In genomic region chr7:151716339-151716722, GRCh38 we compare ENCODE assay signal across 33 cellular contexts.
A peak's percentile ranks its signal among the peaks of the same experiment; 100 is the strongest.
DNase-seq lines count a peak whose midpoint lies in the region; ATAC-seq, FAIRE-seq and TF ChIP-seq lines count a peak whose summit lies in the region.
"Had no signal": no experiment of that assay in that cellular context is flagged by ENCODE, and none has a peak within 500 bp of the region (broad histone marks: within the 10 kb centered on the region; RNA-seq: fewer than 3 reads in every experiment).

No MANE protein-coding gene starts in this region.

- no peak overlapping the region for H3K4me3 ChIP-seq in breast epithelium
- H3K4me3 ChIP-seq in right atrium auricular region, result no peak overlapping the region
- no peak overlapping the region for H3K4me3 ChIP-seq in lung
- H3K4me3 ChIP-seq: cardiac muscle cell, esophagus muscularis mucosa had no signal

- TF ChIP-seq POLR2A in breast epithelium (IDR thresholded peaks at IDR 0.05), result no peak
- no peak for TF ChIP-seq POLR2A in H54 (IDR thresholded peaks at IDR 0.05; ENCODE audit: low read depth, low read length)
- TF ChIP-seq POLR2A in GM18505 (IDR thresholded peaks at IDR 0.05; ENCODE audit: borderline replicate concordance, extremely low read depth, insufficient read depth, insufficient read length), result no peak

- no peaks in the 10 kb centered on the region for H3K36me3 ChIP-seq in breast epithelium
- H3K36me3 ChIP-seq in right atrium auricular region, result peaks cover 11% of the 10 kb centered on the region
- no peaks in the 10 kb centered on the region for H3K36me3 ChIP-seq in lung (ENCODE audit: control insufficient read depth in 2 of 2, insufficient read depth in 2 of 2, low read length in 2 of 2)
- H3K36me3 ChIP-seq: cardiac muscle cell, esophagus muscularis mucosa had no signal

- no peaks in the 10 kb centered on the region for H3K9me3 Mint-ChIP-seq in MCF 10A (ENCODE audit: unreplicated experiment)
- H3K9me3 Mint-ChIP-seq in type B pancreatic cell, result no peaks in the 10 kb centered on the region
- H3K9me3 Mint-ChIP-seq: activated B cell treated with CpG ODN at 0.5 μM for 24 hours; activated naive CD8-positive, alpha-beta T cell treated with anti-CD3 and anti-CD28 coated beads, Interleukin-2, amount 10 ng/mL, durations not matched to agents 7 days and 5 days; activated T-cell treated with anti-CD3 and anti-CD28 coated beads, Interleukin-2, amount 50 U/mL, for 24 hours; CD4-positive, alpha-beta T cell; dendritic cell treated with granulocyte-macrophage colony-stimulating factor and Interleukin-4, amounts not matched to agents 40 ng/mL and 50 ng/mL, for 4 days; mesothelial cell of epicardium; naive thymus-derived CD8-positive, alpha-beta T cell had no signal

- H3K27me3 Mint-ChIP-seq in MCF 10A (ENCODE audit: insufficient read depth, unreplicated experiment) (no peaks in the 10 kb centered on the region), type B pancreatic cell (no peaks in the 10 kb centered on the region)
- H3K27me3 Mint-ChIP-seq: activated B cell treated with CpG ODN at 0.5 μM for 24 hours; activated naive CD8-positive, alpha-beta T cell treated with anti-CD3 and anti-CD28 coated beads, Interleukin-2, amount 10 ng/mL, durations not matched to agents 7 days and 5 days; activated T-cell treated with anti-CD3 and anti-CD28 coated beads, Interleukin-2, amount 50 U/mL, for 24 hours; CD4-positive, alpha-beta T cell; dendritic cell treated with granulocyte-macrophage colony-stimulating factor and Interleukin-4, amounts not matched to agents 40 ng/mL and 50 ng/mL, for 4 days; naive thymus-derived CD8-positive, alpha-beta T cell; stimulated activated naive B cell treated with anti-CD40 and anti-IgM and Interleukin-4, amounts not matched to agents 10 μg/mL and 1 μg/mL and 100 μg/mL, for 72 hours had no signal

- ATAC-seq in lung (ENCODE audit: insufficient read depth, low FRiP score) (no peak), GM18505 (IDR thresholded peaks at IDR 0.05; ENCODE audit: unreplicated experiment) (no peak)
- ATAC-seq: naive thymus-derived CD8-positive, alpha-beta T cell; stimulated activated naive B cell treated with anti-CD40 and anti-IgM and Interleukin-4, amounts not matched to agents 10 μg/mL and 1 μg/mL and 100 μg/mL, for 72 hours had no signal

- DNase-seq in MCF 10A (ENCODE audit: unreplicated experiment) (peak; percentile 16), breast epithelium (ENCODE audit: low spot score in 2 of 2) (no peak), right atrium auricular region (ENCODE audit: low spot score) (no peak), lung (ENCODE audit: low spot score) (peak; percentile 85), type B pancreatic cell (ENCODE audit: extremely low spot score, unreplicated experiment) (no peak), H54 (ENCODE audit: insufficient read length, low spot score) (no peak)
- DNase-seq in stimulated activated CD4-positive, alpha-beta T cell treated with anti-CD3 and anti-CD28 coated beads, Interleukin-4, amount 100 ng/mL, for 1 hour, result no peak
- DNase-seq: activated B cell treated with CpG ODN at 0.5 μM for 24 hours; activated effector memory CD4-positive, alpha-beta T cell treated with anti-CD3 and anti-CD28 coated beads, Interleukin-2, amount 50 U/mL, for 16 hours; activated naive CD8-positive, alpha-beta T cell treated with anti-CD3 and anti-CD28 coated beads, Interleukin-2, amount 10 ng/mL, durations not matched to agents 7 days and 5 days; activated T-cell treated with anti-CD3 and anti-CD28 coated beads, Interleukin-2, amount 50 U/mL, for 24 hours; aorta; CD4-positive, alpha-beta T cell; DND-41; foreskin fibroblast; GF-D8; GOT3; IMR-90; naive thymus-derived CD8-positive, alpha-beta T cell; NCI-H1436 treated with DMSO at 0.1 percent for 48 hours; NCI-H446 treated with DMSO at 0.1 percent for 48 hours; nucleus accumbens; stimulated activated naive B cell treated with anti-CD40 and anti-IgM and Interleukin-4, amounts not matched to agents 10 μg/mL and 1 μg/mL and 100 μg/mL, for 72 hours; T-helper 1 cell had no signal

- POLR2A ChIA-PET in MCF 10A (lab: Yijun Ruan, JAX), result no interaction called here

- 60 to 69% methylated on average over 5 of the region's 5 CpGs for WGBS in lung, 2 donors

- H3K4me3 Mint-ChIP-seq in MCF 10A (ENCODE audit: unreplicated experiment), result no peak overlapping the region
- H3K4me3 Mint-ChIP-seq in type B pancreatic cell, result no peak overlapping the region
- H3K4me3 Mint-ChIP-seq: activated B cell treated with CpG ODN at 0.5 μM for 24 hours; activated naive CD8-positive, alpha-beta T cell treated with anti-CD3 and anti-CD28 coated beads, Interleukin-2, amount 10 ng/mL, durations not matched to agents 7 days and 5 days; activated T-cell treated with anti-CD3 and anti-CD28 coated beads, Interleukin-2, amount 50 U/mL, for 24 hours; CD4-positive, alpha-beta T cell; dendritic cell treated with granulocyte-macrophage colony-stimulating factor and Interleukin-4, amounts not matched to agents 40 ng/mL and 50 ng/mL, for 4 days; mesothelial cell of epicardium; naive thymus-derived CD8-positive, alpha-beta T cell; stimulated activated naive B cell treated with anti-CD40 and anti-IgM and Interleukin-4, amounts not matched to agents 10 μg/mL and 1 μg/mL and 100 μg/mL, for 72 hours had no signal

- CTCF ChIA-PET in MCF 10A (lab: Yijun Ruan, JAX), result interaction anchor here (1.1 kb wide), 1 partner anchor 20 kb away, joined by 3 read pairs; no protein-coding TSS in a partner anchor

- peak overlapping the region; percentile 39 for H3K27ac Mint-ChIP-seq in MCF 10A (ENCODE audit: low read depth, unreplicated experiment)
- H3K27ac Mint-ChIP-seq in type B pancreatic cell, result peak overlapping the region; percentile 64
- H3K27ac Mint-ChIP-seq: activated B cell treated with CpG ODN at 0.5 μM for 24 hours; activated naive CD8-positive, alpha-beta T cell treated with anti-CD3 and anti-CD28 coated beads, Interleukin-2, amount 10 ng/mL, durations not matched to agents 7 days and 5 days; activated T-cell treated with anti-CD3 and anti-CD28 coated beads, Interleukin-2, amount 50 U/mL, for 24 hours; dendritic cell treated with granulocyte-macrophage colony-stimulating factor and Interleukin-4, amounts not matched to agents 40 ng/mL and 50 ng/mL, for 4 days; mesothelial cell of epicardium; stimulated activated naive B cell treated with anti-CD40 and anti-IgM and Interleukin-4, amounts not matched to agents 10 μg/mL and 1 μg/mL and 100 μg/mL, for 72 hours had no signal

- H3K27ac ChIP-seq in breast epithelium, result no peak overlapping the region
- peak overlapping the region; percentile 87 to 91 for H3K27ac ChIP-seq in right atrium auricular region
- H3K27ac ChIP-seq in lung (ENCODE audit: low read depth in 1 of 2, low read length in 1 of 2), result peak overlapping the region; percentile 51 to 54
- H3K27ac ChIP-seq: cardiac muscle cell, esophagus muscularis mucosa, RWPE1 had no signal

- H3K4me1 ChIP-seq in breast epithelium (no peaks in the 10 kb centered on the region), right atrium auricular region (peaks cover 0 to 82% of the 10 kb centered on the region in 2 donors), lung (ENCODE audit: control insufficient read depth in 2 of 2, insufficient read depth in 2 of 2, low read length in 2 of 2) (peaks cover 0 to 15% of the 10 kb centered on the region in 2 donors)

- no TSS peak for BruUV-seq in MCF 10A (replicated peaks; lab: Mats Ljungman, UMichigan)

- H3K27me3 ChIP-seq in breast epithelium (no peaks in the 10 kb centered on the region), right atrium auricular region (no peaks in the 10 kb centered on the region), lung (ENCODE audit: control insufficient read depth, insufficient read depth) (no peaks in the 10 kb centered on the region)
- H3K27me3 ChIP-seq: cardiac muscle cell, esophagus muscularis mucosa had no signal

- no peaks in the 10 kb centered on the region for H3K9me3 ChIP-seq in breast epithelium
- no peaks in the 10 kb centered on the region for H3K9me3 ChIP-seq in right atrium auricular region
- H3K9me3 ChIP-seq in lung (ENCODE audit: control insufficient read depth in 2 of 2, insufficient read depth in 1 of 2, low read length in 1 of 2), result no peaks in the 10 kb centered on the region
- H3K9me3 ChIP-seq: esophagus muscularis mucosa had no signal

- H3K36me3 Mint-ChIP-seq in MCF 10A (ENCODE audit: insufficient read depth, unreplicated experiment) (no peaks in the 10 kb centered on the region), type B pancreatic cell (no peaks in the 10 kb centered on the region)
- H3K36me3 Mint-ChIP-seq: activated naive CD8-positive, alpha-beta T cell treated with anti-CD3 and anti-CD28 coated beads, Interleukin-2, amount 10 ng/mL, durations not matched to agents 7 days and 5 days; mesothelial cell of epicardium had no signal

- no peak for TF ChIP-seq CTCF in MCF 10A (IDR thresholded peaks at IDR 0.05; ENCODE audit: unreplicated experiment)
- no peak for TF ChIP-seq CTCF in breast epithelium (IDR thresholded peaks at IDR 0.05)
- TF ChIP-seq CTCF in right atrium auricular region (IDR thresholded peaks at IDR 0.05), result no peak
- no peak for TF ChIP-seq CTCF in lung (IDR thresholded peaks at IDR 0.05; ENCODE audit: control extremely low read depth, extremely low read depth)
- no peak for TF ChIP-seq CTCF in type B pancreatic cell (conservative IDR thresholded peaks at IDR 0.05)

- H3K4me1 Mint-ChIP-seq in MCF 10A (ENCODE audit: insufficient read depth, unreplicated experiment) (peaks cover 19% of the 10 kb centered on the region), type B pancreatic cell (ENCODE audit: unreplicated experiment) (peaks cover 13% of the 10 kb centered on the region)
- H3K4me1 Mint-ChIP-seq: activated naive CD8-positive, alpha-beta T cell treated with anti-CD3 and anti-CD28 coated beads, Interleukin-2, amount 10 ng/mL, durations not matched to agents 7 days and 5 days; mesothelial cell of epicardium had no signal

- no peak for FAIRE-seq in H54 (lab: Jason Lieb, UNC)
- FAIRE-seq: D721Med, endometrium, urothelium cell line had no signal

- intact Hi-C loops in MCF 10A (cut with micrococcal nuclease) (no loop called here), breast epithelium (cut with DNase I; ENCODE audit: low total_unique reads) (no loop called here)

Comparison
In these comparisons a context has a peak if more than half of its experiments do, and no peak if none do; other contexts are left out.
1. DNase-seq: peak in MCF 10A (single experiment) and lung (single experiment); none in breast epithelium (0 of 2), right atrium auricular region (single experiment), type B pancreatic cell (single experiment), stimulated activated CD4-positive, alpha-beta T cell treated with anti-CD3 and anti-CD28 coated beads, Interleukin-4, amount 100 ng/mL, for 1 hour (single experiment) and H54 (single experiment).
2. H3K27ac ChIP-seq: peak in right atrium auricular region (2 of 2) and lung (2 of 2); none in breast epithelium (0 of 2).